ENCODE assay signal across 1 cellular context in genomic region chr17:81332949-81333570, GRCh38.
TF ChIP-seq lines count a peak whose summit lies in the region.

No MANE protein-coding gene starts in this region.

TF ChIP-seq in GM23338, 12 proteins besides CTCF, POLR2A, EP300 and RAD21 (continued from another document):
- TF ChIP-seq, protein P1, sequence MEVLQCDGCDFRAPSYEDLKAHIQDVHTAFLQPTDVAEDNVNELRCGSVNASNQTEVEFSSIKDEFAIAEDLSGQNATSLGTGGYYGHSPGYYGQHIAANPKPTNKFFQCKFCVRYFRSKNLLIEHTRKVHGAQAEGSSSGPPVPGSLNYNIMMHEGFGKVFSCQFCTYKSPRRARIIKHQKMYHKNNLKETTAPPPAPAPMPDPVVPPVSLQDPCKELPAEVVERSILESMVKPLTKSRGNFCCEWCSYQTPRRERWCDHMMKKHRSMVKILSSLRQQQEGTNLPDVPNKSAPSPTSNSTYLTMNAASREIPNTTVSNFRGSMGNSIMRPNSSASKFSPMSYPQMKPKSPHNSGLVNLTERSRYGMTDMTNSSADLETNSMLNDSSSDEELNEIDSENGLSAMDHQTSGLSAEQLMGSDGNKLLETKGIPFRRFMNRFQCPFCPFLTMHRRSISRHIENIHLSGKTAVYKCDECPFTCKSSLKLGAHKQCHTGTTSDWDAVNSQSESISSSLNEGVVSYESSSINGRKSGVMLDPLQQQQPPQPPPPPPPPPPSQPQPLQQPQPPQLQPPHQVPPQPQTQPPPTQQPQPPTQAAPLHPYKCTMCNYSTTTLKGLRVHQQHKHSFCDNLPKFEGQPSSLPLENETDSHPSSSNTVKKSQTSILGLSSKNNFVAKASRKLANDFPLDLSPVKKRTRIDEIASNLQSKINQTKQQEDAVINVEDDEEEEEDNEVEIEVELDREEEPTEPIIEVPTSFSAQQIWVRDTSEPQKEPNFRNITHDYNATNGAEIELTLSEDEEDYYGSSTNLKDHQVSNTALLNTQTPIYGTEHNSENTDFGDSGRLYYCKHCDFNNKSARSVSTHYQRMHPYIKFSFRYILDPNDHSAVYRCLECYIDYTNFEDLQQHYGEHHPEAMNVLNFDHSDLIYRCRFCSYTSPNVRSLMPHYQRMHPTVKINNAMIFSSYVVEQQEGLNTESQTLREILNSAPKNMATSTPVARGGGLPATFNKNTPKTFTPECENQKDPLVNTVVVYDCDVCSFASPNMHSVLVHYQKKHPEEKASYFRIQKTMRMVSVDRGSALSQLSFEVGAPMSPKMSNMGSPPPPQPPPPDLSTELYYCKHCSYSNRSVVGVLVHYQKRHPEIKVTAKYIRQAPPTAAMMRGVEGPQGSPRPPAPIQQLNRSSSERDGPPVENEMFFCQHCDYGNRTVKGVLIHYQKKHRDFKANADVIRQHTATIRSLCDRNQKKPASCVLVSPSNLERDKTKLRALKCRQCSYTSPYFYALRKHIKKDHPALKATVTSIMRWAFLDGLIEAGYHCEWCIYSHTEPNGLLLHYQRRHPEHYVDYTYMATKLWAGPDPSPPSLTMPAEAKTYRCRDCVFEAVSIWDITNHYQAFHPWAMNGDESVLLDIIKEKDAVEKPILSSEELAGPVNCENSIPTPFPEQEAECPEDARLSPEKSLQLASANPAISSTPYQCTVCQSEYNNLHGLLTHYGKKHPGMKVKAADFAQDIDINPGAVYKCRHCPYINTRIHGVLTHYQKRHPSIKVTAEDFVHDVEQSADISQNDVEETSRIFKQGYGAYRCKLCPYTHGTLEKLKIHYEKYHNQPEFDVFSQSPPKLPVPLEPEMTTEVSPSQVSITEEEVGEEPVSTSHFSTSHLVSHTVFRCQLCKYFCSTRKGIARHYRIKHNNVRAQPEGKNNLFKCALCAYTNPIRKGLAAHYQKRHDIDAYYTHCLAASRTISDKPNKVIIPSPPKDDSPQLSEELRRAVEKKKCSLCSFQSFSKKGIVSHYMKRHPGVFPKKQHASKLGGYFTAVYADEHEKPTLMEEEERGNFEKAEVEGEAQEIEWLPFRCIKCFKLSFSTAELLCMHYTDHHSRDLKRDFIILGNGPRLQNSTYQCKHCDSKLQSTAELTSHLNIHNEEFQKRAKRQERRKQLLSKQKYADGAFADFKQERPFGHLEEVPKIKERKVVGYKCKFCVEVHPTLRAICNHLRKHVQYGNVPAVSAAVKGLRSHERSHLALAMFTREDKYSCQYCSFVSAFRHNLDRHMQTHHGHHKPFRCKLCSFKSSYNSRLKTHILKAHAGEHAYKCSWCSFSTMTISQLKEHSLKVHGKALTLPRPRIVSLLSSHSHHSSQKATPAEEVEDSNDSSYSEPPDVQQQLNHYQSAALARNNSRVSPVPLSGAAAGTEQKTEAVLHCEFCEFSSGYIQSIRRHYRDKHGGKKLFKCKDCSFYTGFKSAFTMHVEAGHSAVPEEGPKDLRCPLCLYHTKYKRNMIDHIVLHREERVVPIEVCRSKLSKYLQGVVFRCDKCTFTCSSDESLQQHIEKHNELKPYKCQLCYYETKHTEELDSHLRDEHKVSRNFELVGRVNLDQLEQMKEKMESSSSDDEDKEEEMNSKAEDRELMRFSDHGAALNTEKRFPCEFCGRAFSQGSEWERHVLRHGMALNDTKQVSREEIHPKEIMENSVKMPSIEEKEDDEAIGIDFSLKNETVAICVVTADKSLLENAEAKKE (CRISPR knock-in tag; IDR thresholded peaks at IDR 0.05) = no peak
- TF ChIP-seq ZNF331 (CRISPR knock-in tag; IDR thresholded peaks at IDR 0.05; ENCODE audit: low read depth) = no peak
- TF ChIP-seq ETS1 (IDR thresholded peaks at IDR 0.05) = no peak
- TF ChIP-seq JUNB (IDR thresholded peaks at IDR 0.05; ENCODE audit: unreplicated experiment) = no peak
- no peak for TF ChIP-seq STAT1 (IDR thresholded peaks at IDR 0.05; ENCODE audit: unreplicated experiment)
